In the genomic region with DNA sequence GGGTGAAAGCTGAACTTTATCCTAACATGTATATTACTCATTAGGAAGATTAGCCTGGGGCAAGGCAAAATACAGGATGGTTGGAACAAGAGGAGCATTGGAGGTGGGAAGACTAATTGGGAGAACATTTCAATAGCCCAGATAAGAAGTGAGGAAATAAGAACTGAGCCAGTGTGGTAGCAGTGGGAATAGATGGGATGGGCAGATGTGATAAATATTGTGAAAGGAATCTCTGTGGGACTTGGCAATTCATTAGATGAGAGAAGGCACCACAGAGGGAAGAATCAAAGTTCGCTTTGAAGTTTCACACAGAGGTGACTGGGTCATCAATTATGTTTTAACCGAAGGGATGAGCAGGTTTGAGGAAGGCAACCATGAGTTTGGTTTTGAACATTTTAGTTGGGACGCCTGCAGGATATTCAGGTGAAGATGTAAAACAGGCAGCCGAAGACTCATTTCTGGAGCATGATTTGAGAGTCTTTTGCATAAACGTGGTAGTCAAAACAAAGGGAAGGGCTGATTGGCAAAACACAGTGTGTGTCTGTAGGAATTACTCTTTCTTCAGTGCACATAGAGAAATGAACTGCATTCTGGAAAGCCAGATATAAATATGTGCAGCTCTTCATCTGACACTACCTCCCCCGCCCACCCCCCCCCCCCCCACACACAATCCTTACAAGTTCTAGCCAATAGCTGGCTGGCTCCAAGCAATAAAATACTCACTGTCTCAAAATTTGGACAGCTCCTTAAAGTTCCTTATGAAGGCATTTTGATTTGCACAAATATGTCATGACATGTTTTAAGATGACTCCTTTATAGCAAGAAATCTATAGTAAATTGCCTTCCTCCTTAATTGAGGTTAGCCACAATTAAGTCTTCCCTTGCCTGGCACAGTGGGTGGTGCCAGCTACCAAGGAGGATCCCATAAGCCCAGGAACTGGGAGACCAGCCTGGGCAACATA, we compare ENCODE assay signal across 8 cellular contexts. TPM values are rescaled to one million over a fixed set of nuclear protein-coding genes. Genes with fewer than 3 reads are reported as not detected.
DNase-seq lines count a peak whose midpoint lies in the region; ATAC-seq and TF ChIP-seq lines count a peak whose summit lies in the region.

No MANE protein-coding gene starts in this region.

- peaks cover 34% of the 10 kb centered on the region for H3K4me1 Mint-ChIP-seq in activated naive CD8-positive, alpha-beta T cell treated with anti-CD3 and anti-CD28 coated beads for 36 hours

- H3K9me3 ChIP-seq in HUES6 (ENCODE audit: control insufficient read depth, insufficient read depth, low read depth, low read length) (no peaks in the 10 kb centered on the region), lower lobe of right lung (no peaks in the 10 kb centered on the region)

- H3K36me3 ChIP-seq in HUES6 (ENCODE audit: control insufficient read depth, insufficient read depth, low read length) = no peaks in the 10 kb centered on the region
- no peaks in the 10 kb centered on the region for H3K36me3 ChIP-seq in lower lobe of right lung

- H3K9me3 Mint-ChIP-seq in activated naive CD8-positive, alpha-beta T cell treated with anti-CD3 and anti-CD28 coated beads for 36 hours = no peaks in the 10 kb centered on the region

- peak overlapping the region; percentile 82 for H3K4me3 Mint-ChIP-seq in activated naive CD8-positive, alpha-beta T cell treated with anti-CD3 and anti-CD28 coated beads for 36 hours

- H3K9ac ChIP-seq in HUES6 (ENCODE audit: low read length) = no peak overlapping the region

- ATAC-seq in lower lobe of right lung (no peak), HG03342 (IDR thresholded peaks at IDR 0.05; ENCODE audit: unreplicated experiment) (no peak)

- H3K27me3 ChIP-seq in HUES6 (ENCODE audit: control insufficient read depth, insufficient read depth, low read length) (peaks cover 65% of the 10 kb centered on the region), lower lobe of right lung (ENCODE audit: low read depth) (no peaks in the 10 kb centered on the region)

- intact Hi-C loops in lower lobe of right lung (cut with DNase I) = no loop called here

- H3K4me3 ChIP-seq in HUES6 (ENCODE audit: low read depth, low read length) (peak overlapping the region; percentile 13; the same call in 1 of the 2 replicates), lower lobe of right lung (peak overlapping the region; percentile 82)

- peak; percentile 1 for DNase-seq in NCI-H748 (lab: John Stamatoyannopoulos, UW; ENCODE audit: unreplicated experiment)
- no peak for DNase-seq in NCI-H748 treated with DMSO at 0.1 percent for 48 hours (lab: John Stamatoyannopoulos, UW)
- DNase-seq in activated naive CD8-positive, alpha-beta T cell treated with anti-CD3 and anti-CD28 coated beads for 36 hours = no peak
- no peak for DNase-seq in lower lobe of right lung
- no peak for DNase-seq in SHP77 treated with DMSO at 0.1 percent for 48 hours (lab: John Stamatoyannopoulos, UW)
- no peak for DNase-seq in NCI-H2196 treated with DMSO at 0.1 percent for 48 hours (lab: John Stamatoyannopoulos, UW; ENCODE audit: unreplicated experiment)

- H3K36me3 Mint-ChIP-seq in activated naive CD8-positive, alpha-beta T cell treated with anti-CD3 and anti-CD28 coated beads for 36 hours = peaks cover 14% of the 10 kb centered on the region

- H3K4me1 ChIP-seq in HUES6 (ENCODE audit: control insufficient read depth, insufficient read depth, low read length) (peaks cover 7% of the 10 kb centered on the region; the same call in 1 of the 2 replicates), lower lobe of right lung (peaks cover 14% of the 10 kb centered on the region)

- H3K27ac ChIP-seq in HUES6 (ENCODE audit: low read depth, low read length) (no peak overlapping the region), lower lobe of right lung (no peak overlapping the region)

- TF ChIP-seq CTCF in lower lobe of right lung (IDR thresholded peaks at IDR 0.05) = no peak

- H3K27ac Mint-ChIP-seq in activated naive CD8-positive, alpha-beta T cell treated with anti-CD3 and anti-CD28 coated beads for 36 hours = no peak overlapping the region

- H3K27me3 Mint-ChIP-seq in activated naive CD8-positive, alpha-beta T cell treated with anti-CD3 and anti-CD28 coated beads for 36 hours = peaks cover 27% of the 10 kb centered on the region

RNA-seq across cellular contexts. Expression of a gene that starts 1.9 kb away (rescaled TPM):
- 10 to 100 TPM; 17.6 to 18.9 TPM for total RNA-seq in activated naive CD8-positive, alpha-beta T cell treated with anti-CD3 and anti-CD28 coated beads for 36 hours
- total RNA-seq in lower lobe of right lung = 9.7 TPM
